In genomic region chr18:48934708-48935432, GRCh38 we compare ENCODE assay signal across 8 cellular contexts.
A peak's percentile ranks its signal among the peaks of the same experiment; 100 is the strongest.
DNase-seq lines count a peak whose midpoint lies in the region; ATAC-seq lines count a peak whose summit lies in the region.

No MANE protein-coding gene starts in this region.

- peak overlapping the region; percentile 75 for H3K27ac ChIP-seq in caudate nucleus (ENCODE audit: low read depth, low read length)

- no peaks in the 10 kb centered on the region for H3K27me3 ChIP-seq in mucosa of stomach (ENCODE audit: control insufficient read depth, insufficient read depth, low read length)

- no peaks in the 10 kb centered on the region for H3K36me3 ChIP-seq in mucosa of stomach (ENCODE audit: control insufficient read depth, insufficient read depth, low read length)

- H3K4me3 ChIP-seq in mucosa of stomach (ENCODE audit: low read length): no peak overlapping the region

- DNase-seq in ELR (ENCODE audit: low read depth) (peak; percentile 27), MV-4-11 (lab: John Stamatoyannopoulos, UW) (peak; percentile 54), caudate nucleus (lab: John Stamatoyannopoulos, UW) (peak in 2 of 61 donors; percentile 31 to 72), SHP77 treated with DMSO at 0.1 percent for 48 hours (lab: John Stamatoyannopoulos, UW) (no peak)
- no peak for DNase-seq in stimulated activated CD4-positive, alpha-beta T cell treated with anti-CD3 and anti-CD28 coated beads, Interleukin-4, amount 100 ng/mL, for 1 hour

- ATAC-seq in GM21515 (IDR thresholded peaks at IDR 0.05; ENCODE audit: unreplicated experiment) (peak; percentile 46), GM19467 (IDR thresholded peaks at IDR 0.05; ENCODE audit: unreplicated experiment) (no peak)

- no peaks in the 10 kb centered on the region for H3K9me3 ChIP-seq in mucosa of stomach (ENCODE audit: control insufficient read depth, low read length)

- H3K4me1 ChIP-seq in mucosa of stomach (ENCODE audit: control insufficient read depth, insufficient read depth, low read length): peaks cover 85% of the 10 kb centered on the region

- H3K9ac ChIP-seq in mucosa of stomach (ENCODE audit: low read length): peak overlapping the region; percentile 2

Comparison
In these comparisons a context has a peak if more than half of its experiments do, and no peak if none do; other contexts are left out.
1. DNase-seq: peak in ELR (single experiment) and MV-4-11 (single experiment); none in stimulated activated CD4-positive, alpha-beta T cell treated with anti-CD3 and anti-CD28 coated beads, Interleukin-4, amount 100 ng/mL, for 1 hour (single experiment) and SHP77 treated with DMSO at 0.1 percent for 48 hours (single experiment).